Comparison of ENCODE assay signal across 1 cellular context in the genomic region with DNA sequence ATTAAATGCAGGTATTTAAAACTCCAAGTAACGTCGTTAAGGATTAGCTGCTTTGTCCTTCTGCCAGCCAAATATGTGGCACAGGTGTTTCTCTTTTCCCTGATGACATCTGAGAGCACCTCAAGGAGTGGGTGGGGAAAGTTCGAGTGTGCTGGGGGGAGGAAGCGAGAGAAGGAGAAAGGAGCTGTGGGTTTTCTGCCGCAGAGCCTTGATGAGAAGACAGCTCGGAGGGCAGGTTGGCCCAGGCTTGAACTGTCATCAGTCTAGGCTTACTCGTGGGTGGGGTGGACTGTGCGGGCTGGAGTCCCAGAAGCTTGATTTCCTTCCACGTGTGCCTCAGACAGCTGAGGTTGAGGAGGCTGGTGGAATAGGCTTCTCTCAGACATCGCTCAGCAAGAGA.
TF ChIP-seq lines count a peak whose summit lies in the region.

No MANE protein-coding gene starts in this region.

TF ChIP-seq in GM12878, 131 proteins besides CTCF, POLR2A, EP300 and RAD21 (continued from another document and continues in another):
- TF ChIP-seq, protein P1, sequence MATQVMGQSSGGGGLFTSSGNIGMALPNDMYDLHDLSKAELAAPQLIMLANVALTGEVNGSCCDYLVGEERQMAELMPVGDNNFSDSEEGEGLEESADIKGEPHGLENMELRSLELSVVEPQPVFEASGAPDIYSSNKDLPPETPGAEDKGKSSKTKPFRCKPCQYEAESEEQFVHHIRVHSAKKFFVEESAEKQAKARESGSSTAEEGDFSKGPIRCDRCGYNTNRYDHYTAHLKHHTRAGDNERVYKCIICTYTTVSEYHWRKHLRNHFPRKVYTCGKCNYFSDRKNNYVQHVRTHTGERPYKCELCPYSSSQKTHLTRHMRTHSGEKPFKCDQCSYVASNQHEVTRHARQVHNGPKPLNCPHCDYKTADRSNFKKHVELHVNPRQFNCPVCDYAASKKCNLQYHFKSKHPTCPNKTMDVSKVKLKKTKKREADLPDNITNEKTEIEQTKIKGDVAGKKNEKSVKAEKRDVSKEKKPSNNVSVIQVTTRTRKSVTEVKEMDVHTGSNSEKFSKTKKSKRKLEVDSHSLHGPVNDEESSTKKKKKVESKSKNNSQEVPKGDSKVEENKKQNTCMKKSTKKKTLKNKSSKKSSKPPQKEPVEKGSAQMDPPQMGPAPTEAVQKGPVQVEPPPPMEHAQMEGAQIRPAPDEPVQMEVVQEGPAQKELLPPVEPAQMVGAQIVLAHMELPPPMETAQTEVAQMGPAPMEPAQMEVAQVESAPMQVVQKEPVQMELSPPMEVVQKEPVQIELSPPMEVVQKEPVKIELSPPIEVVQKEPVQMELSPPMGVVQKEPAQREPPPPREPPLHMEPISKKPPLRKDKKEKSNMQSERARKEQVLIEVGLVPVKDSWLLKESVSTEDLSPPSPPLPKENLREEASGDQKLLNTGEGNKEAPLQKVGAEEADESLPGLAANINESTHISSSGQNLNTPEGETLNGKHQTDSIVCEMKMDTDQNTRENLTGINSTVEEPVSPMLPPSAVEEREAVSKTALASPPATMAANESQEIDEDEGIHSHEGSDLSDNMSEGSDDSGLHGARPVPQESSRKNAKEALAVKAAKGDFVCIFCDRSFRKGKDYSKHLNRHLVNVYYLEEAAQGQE (IDR thresholded peaks at IDR 0.05; ENCODE audit: low read depth, low read length): no peak
- TF ChIP-seq RCOR1 (conservative IDR thresholded peaks at IDR 0.05; ENCODE audit: low read depth, low read length) (no peak), TBL1XR1 (IDR thresholded peaks at IDR 0.05; ENCODE audit: low read depth, low read length) (peak; percentile 98), SP1 (IDR thresholded peaks at IDR 0.05; ENCODE audit: low read depth, low read length) (peak; percentile 74), STAT3 (IDR thresholded peaks at IDR 0.05; ENCODE audit: low read depth, low read length) (no peak), SUPT20H (IDR thresholded peaks at IDR 0.05; ENCODE audit: borderline replicate concordance, control insufficient read depth, low read depth, low read length) (no peak), JUNB (IDR thresholded peaks at IDR 0.05) (peak; percentile 48), BCL3 (IDR thresholded peaks at IDR 0.05; ENCODE audit: borderline replicate concordance, insufficient read depth, low read depth, low read length, poor library complexity, severe bottlenecking) (peak; percentile 86), RBBP5 (conservative IDR thresholded peaks at IDR 0.05) (no peak), KDM1A (IDR thresholded peaks at IDR 0.05; ENCODE audit: borderline replicate concordance) (no peak), JUND (IDR thresholded peaks at IDR 0.05; ENCODE audit: low read depth, low read length) (no peak), HSF1 (IDR thresholded peaks at IDR 0.05; ENCODE audit: low read depth, low read length) (no peak), ZBED1 (IDR thresholded peaks at IDR 0.05; ENCODE audit: borderline replicate concordance) (peak; percentile 84), NRF1 (conservative IDR thresholded peaks at IDR 0.05; ENCODE audit: low read depth, low read length) (no peak), NR2C1 (IDR thresholded peaks at IDR 0.05) (no peak), NBN (IDR thresholded peaks at IDR 0.05) (peak; percentile 82; the same call in 1 of the 2 replicates), ASH2L (IDR thresholded peaks at IDR 0.05; ENCODE audit: borderline replicate concordance, low read depth) (no peak), TAF1 (IDR thresholded peaks at IDR 0.05; ENCODE audit: borderline replicate concordance, low read depth, low read length) (peak; percentile 34; the same call in 1 of the 2 replicates), CREB1 (IDR thresholded peaks at IDR 0.05; ENCODE audit: low read depth) (0 out of 2 replicates have a peak, but pooled peaks have one; percentile 45), IKZF1 (conservative IDR thresholded peaks at IDR 0.05) (peak; percentile 95), NKRF (conservative IDR thresholded peaks at IDR 0.05) (no peak), CBX3 (IDR thresholded peaks at IDR 0.05; ENCODE audit: borderline replicate concordance, low read depth) (no peak), CREM (IDR thresholded peaks at IDR 0.05; ENCODE audit: low read depth) (peak; percentile 89), NFIC (IDR thresholded peaks at IDR 0.05; ENCODE audit: low read depth, low read length) (peak; percentile 94), ZNF592 (IDR thresholded peaks at IDR 0.05) (no peak), MTA2 (IDR thresholded peaks at IDR 0.05; ENCODE audit: low read depth) (peak; percentile 88; the same call in 1 of the 2 replicates), NR2F1 (conservative IDR thresholded peaks at IDR 0.05) (0 out of 2 replicates have a peak, but pooled peaks have one; percentile 8), IRF5 (IDR thresholded peaks at IDR 0.05; ENCODE audit: borderline replicate concordance) (no peak; the same call in 1 of the 2 replicates), EGR1 (IDR thresholded peaks at IDR 0.05; ENCODE audit: borderline replicate concordance in 1 of 2, low read depth in 2 of 2, low read length in 2 of 2) (peak in 1 of 2 experiments; percentile 96; a peak in 2 of 3 replicates)
- TF ChIP-seq, protein P2, sequence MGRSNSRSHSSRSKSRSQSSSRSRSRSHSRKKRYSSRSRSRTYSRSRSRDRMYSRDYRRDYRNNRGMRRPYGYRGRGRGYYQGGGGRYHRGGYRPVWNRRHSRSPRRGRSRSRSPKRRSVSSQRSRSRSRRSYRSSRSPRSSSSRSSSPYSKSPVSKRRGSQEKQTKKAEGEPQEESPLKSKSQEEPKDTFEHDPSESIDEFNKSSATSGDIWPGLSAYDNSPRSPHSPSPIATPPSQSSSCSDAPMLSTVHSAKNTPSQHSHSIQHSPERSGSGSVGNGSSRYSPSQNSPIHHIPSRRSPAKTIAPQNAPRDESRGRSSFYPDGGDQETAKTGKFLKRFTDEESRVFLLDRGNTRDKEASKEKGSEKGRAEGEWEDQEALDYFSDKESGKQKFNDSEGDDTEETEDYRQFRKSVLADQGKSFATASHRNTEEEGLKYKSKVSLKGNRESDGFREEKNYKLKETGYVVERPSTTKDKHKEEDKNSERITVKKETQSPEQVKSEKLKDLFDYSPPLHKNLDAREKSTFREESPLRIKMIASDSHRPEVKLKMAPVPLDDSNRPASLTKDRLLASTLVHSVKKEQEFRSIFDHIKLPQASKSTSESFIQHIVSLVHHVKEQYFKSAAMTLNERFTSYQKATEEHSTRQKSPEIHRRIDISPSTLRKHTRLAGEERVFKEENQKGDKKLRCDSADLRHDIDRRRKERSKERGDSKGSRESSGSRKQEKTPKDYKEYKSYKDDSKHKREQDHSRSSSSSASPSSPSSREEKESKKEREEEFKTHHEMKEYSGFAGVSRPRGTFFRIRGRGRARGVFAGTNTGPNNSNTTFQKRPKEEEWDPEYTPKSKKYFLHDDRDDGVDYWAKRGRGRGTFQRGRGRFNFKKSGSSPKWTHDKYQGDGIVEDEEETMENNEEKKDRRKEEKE (IDR thresholded peaks at IDR 0.05): no peak
- TF ChIP-seq, protein P3, sequence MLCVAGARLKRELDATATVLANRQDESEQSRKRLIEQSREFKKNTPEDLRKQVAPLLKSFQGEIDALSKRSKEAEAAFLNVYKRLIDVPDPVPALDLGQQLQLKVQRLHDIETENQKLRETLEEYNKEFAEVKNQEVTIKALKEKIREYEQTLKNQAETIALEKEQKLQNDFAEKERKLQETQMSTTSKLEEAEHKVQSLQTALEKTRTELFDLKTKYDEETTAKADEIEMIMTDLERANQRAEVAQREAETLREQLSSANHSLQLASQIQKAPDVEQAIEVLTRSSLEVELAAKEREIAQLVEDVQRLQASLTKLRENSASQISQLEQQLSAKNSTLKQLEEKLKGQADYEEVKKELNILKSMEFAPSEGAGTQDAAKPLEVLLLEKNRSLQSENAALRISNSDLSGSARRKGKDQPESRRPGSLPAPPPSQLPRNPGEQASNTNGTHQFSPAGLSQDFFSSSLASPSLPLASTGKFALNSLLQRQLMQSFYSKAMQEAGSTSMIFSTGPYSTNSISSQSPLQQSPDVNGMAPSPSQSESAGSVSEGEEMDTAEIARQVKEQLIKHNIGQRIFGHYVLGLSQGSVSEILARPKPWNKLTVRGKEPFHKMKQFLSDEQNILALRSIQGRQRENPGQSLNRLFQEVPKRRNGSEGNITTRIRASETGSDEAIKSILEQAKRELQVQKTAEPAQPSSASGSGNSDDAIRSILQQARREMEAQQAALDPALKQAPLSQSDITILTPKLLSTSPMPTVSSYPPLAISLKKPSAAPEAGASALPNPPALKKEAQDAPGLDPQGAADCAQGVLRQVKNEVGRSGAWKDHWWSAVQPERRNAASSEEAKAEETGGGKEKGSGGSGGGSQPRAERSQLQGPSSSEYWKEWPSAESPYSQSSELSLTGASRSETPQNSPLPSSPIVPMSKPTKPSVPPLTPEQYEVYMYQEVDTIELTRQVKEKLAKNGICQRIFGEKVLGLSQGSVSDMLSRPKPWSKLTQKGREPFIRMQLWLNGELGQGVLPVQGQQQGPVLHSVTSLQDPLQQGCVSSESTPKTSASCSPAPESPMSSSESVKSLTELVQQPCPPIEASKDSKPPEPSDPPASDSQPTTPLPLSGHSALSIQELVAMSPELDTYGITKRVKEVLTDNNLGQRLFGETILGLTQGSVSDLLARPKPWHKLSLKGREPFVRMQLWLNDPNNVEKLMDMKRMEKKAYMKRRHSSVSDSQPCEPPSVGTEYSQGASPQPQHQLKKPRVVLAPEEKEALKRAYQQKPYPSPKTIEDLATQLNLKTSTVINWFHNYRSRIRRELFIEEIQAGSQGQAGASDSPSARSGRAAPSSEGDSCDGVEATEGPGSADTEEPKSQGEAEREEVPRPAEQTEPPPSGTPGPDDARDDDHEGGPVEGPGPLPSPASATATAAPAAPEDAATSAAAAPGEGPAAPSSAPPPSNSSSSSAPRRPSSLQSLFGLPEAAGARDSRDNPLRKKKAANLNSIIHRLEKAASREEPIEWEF (IDR thresholded peaks at IDR 0.05; ENCODE audit: insufficient replicate concordance, low read depth, low read length): no peak
